Comparison of ENCODE assay signal across 15 cellular contexts in the genomic region with DNA sequence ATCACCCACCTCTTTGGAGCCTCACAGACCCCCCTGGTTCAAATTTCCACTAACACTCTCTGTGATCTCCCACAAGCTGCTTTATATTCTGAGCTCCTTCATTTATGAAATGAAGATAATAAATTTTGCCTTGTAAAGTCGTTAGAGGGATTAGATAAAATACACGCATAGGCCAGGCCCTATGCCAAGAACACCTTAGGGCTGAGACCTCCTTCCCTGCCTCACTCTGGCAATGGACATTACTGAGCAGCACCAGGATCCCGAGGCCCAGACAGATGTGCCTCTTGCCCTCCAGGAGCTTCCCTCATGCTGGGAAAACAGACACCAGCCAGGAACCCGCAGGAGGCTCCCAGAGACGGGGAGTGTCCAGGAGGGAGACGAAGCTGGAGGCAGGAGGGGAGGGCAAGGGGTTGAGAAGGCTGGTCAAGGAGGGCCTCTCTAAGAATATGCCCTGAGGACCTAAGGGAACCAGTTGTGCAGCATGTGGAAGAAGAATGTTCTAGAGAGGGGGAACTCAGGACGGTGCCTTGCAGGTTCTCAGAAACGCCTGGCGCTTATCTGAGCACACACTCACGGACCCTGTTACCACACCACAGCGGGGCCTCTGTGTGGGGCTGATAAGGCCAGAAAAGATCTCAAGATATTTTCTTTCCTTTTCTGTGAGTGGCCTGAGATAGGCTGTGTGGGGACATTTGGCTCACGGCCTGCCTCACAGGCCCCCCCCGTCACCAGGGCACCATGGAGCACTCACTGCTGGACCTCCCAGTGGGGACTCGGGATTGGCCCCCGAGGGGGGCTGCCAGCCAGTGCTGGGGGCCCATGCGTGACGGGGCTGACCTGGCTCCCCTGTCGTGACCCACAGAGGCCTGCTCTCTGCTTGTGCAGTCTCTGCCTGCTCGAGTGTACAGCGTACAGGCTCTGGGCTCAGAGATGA. TPM values are rescaled to one million over a fixed set of nuclear protein-coding genes. Genes with fewer than 3 reads are reported as not detected.
A peak's percentile ranks its signal among the peaks of the same experiment; 100 is the strongest.
DNase-seq lines count a peak whose midpoint lies in the region; ATAC-seq and TF ChIP-seq lines count a peak whose summit lies in the region.
"Had no signal": no experiment of that assay in that cellular context is flagged by ENCODE, and none has a peak within 500 bp of the region (broad histone marks: within the 10 kb centered on the region; RNA-seq: fewer than 3 reads in every experiment).

No MANE protein-coding gene starts in this region.

- H4K20me1 ChIP-seq in mammary epithelial cell (ENCODE audit: insufficient read depth, low read length): no peaks in the 10 kb centered on the region

- 83% methylated on average over 14 of the region's 20 CpGs for WGBS in mammary epithelial cell (ENCODE audit: low coverage, missing lambda C conversion rate)

- peak; percentile 94 for DNase-seq in GF-D8 (lab: John Stamatoyannopoulos, UW)
- peak; percentile 6 for DNase-seq in NCI-H69 (lab: John Stamatoyannopoulos, UW)
- DNase-seq in amniotic epithelial cell (ENCODE audit: low read depth): peak; percentile 72
- no peak for DNase-seq in naive thymus-derived CD4-positive, alpha-beta T cell
- no peak for DNase-seq in mammary epithelial cell
- no peak for DNase-seq in NCI-H146 (lab: John Stamatoyannopoulos, UW)
- DNase-seq: activated T-cell treated with anti-CD3 and anti-CD28 coated beads for 4 hours, NCI-H524, substantia nigra had no signal

- H3K27me3 ChIP-seq in naive thymus-derived CD4-positive, alpha-beta T cell (ENCODE audit: control insufficient read depth in 2 of 2, insufficient read depth in 2 of 2, low read length in 2 of 2): no peaks in the 10 kb centered on the region
- no peaks in the 10 kb centered on the region for H3K27me3 ChIP-seq in mammary epithelial cell (ENCODE audit: insufficient read depth, low read length)

- H3K27ac Mint-ChIP-seq in naive thymus-derived CD4-positive, alpha-beta T cell: peak overlapping the region in 2 of 9 donors; percentile 4 to 70

- POLR2A ChIA-PET in naive thymus-derived CD4-positive, alpha-beta T cell (lab: Charles Lee): interaction anchor here (0.7 kb wide), 1 partner anchor 12 kb away, joined by 3 read pairs; no protein-coding TSS in a partner anchor

- H3K79me2 ChIP-seq in mammary epithelial cell (ENCODE audit: insufficient read depth, low read length): no peaks in the 10 kb centered on the region

- H3K27ac ChIP-seq in naive thymus-derived CD4-positive, alpha-beta T cell (ENCODE audit: low read depth, low read length): no peak overlapping the region
- no peak overlapping the region for H3K27ac ChIP-seq in mammary epithelial cell (ENCODE audit: insufficient read depth, low read depth, low read length)
- H3K27ac ChIP-seq: skin epidermis had no signal

- H3K36me3 ChIP-seq in naive thymus-derived CD4-positive, alpha-beta T cell (ENCODE audit: control insufficient read depth in 2 of 3, insufficient read depth in 3 of 3, low read length in 3 of 3): no peaks in the 10 kb centered on the region
- no peaks in the 10 kb centered on the region for H3K36me3 ChIP-seq in mammary epithelial cell (ENCODE audit: insufficient read depth, low read length)

- in situ Hi-C loops in mammary epithelial cell (cut with MboI; ENCODE audit: low sequenced_read_pairs in 2 of 2): no loop called here

- no peak for TF ChIP-seq CTCF in mammary epithelial cell (conservative IDR thresholded peaks at IDR 0.05 in 1 of 2, IDR thresholded peaks at IDR 0.05 in 1 of 2; ENCODE audit: extremely low read depth in 1 of 2, insufficient read depth in 1 of 2, low read depth in 1 of 2, low read length in 2 of 2)

- no peaks in the 10 kb centered on the region for H3K9me3 Mint-ChIP-seq in naive thymus-derived CD4-positive, alpha-beta T cell

- no peaks in the 10 kb centered on the region for H3K36me3 Mint-ChIP-seq in naive thymus-derived CD4-positive, alpha-beta T cell

- intact Hi-C loops in naive thymus-derived CD4-positive, alpha-beta T cell (cut with micrococcal nuclease): no loop called here
- intact Hi-C loops in mammary epithelial cell (cut with micrococcal nuclease): no loop called here

- peaks cover 0 to 16% of the 10 kb centered on the region in 2 donors for H3K4me1 ChIP-seq in naive thymus-derived CD4-positive, alpha-beta T cell (ENCODE audit: control insufficient read depth in 2 of 2, insufficient read depth in 2 of 2, low read length in 2 of 2)
- H3K4me1 ChIP-seq in mammary epithelial cell (ENCODE audit: insufficient read depth, low read length): peaks cover 44% of the 10 kb centered on the region

- no TSS peak for BruUV-seq in mammary epithelial cell (replicated peaks; lab: Mats Ljungman, UMichigan)

- dilution Hi-C loops in mammary epithelial cell (cut with HindIII; ENCODE audit: low sequenced_read_pairs): no loop called here

- no peaks in the 10 kb centered on the region for H3K27me3 Mint-ChIP-seq in naive thymus-derived CD4-positive, alpha-beta T cell

- H3K4me2 ChIP-seq in mammary epithelial cell (ENCODE audit: insufficient read depth, low read depth, low read length): no peak overlapping the region

- H3K4me1 Mint-ChIP-seq in naive thymus-derived CD4-positive, alpha-beta T cell: peaks cover 0 to 45% (median 14%) of the 10 kb centered on the region in 7 donors

- no peak overlapping the region for H2AFZ ChIP-seq in mammary epithelial cell (ENCODE audit: low read depth, low read length)

- CTCF ChIA-PET in naive thymus-derived CD4-positive, alpha-beta T cell (lab: Charles Lee): interaction anchor here (0.7 to 1.3 kb wide), 2 partner anchors 13 to 50 kb away, joined by 3 to 7 read pairs; no protein-coding TSS in a partner anchor
- CTCF ChIA-PET in mammary epithelial cell (lab: Charles Lee; ENCODE audit: low non-redundant PET): no interaction called here

- no peak overlapping the region for H3K4me3 Mint-ChIP-seq in naive thymus-derived CD4-positive, alpha-beta T cell

- no peaks in the 10 kb centered on the region for H3K9me3 ChIP-seq in naive thymus-derived CD4-positive, alpha-beta T cell (ENCODE audit: control insufficient read depth in 2 of 3, low read length in 3 of 3)
- H3K9me3 ChIP-seq in mammary epithelial cell (replicated peaks; ENCODE audit: insufficient read depth, low read length): no peaks in the 10 kb centered on the region

- no peak overlapping the region for H3K4me3 ChIP-seq in naive thymus-derived CD4-positive, alpha-beta T cell (ENCODE audit: low read length)
- no peak overlapping the region for H3K4me3 ChIP-seq in mammary epithelial cell (replicated peaks in 1 of 3; ENCODE audit: insufficient read depth in 1 of 3, low read depth in 2 of 3, low read length in 3 of 3)
- H3K4me3 ChIP-seq: skin epidermis had no signal

- peak; percentile 60 for ATAC-seq in naive thymus-derived CD4-positive, alpha-beta T cell
- ATAC-seq in HG02970 (IDR thresholded peaks at IDR 0.05; ENCODE audit: low FRiP score, unreplicated experiment) (no peak), HG03280 (IDR thresholded peaks at IDR 0.05; ENCODE audit: unreplicated experiment) (no peak)

- H3K9ac ChIP-seq in mammary epithelial cell (ENCODE audit: insufficient read depth, low read length): no peak overlapping the region

RNA-seq across cellular contexts. Expression of gene CYP11A1, which starts 21.9 kb away (rescaled TPM):
- total RNA-seq in naive thymus-derived CD4-positive, alpha-beta T cell: 1 to 10 TPM in 1 of 5 experiments, under 1 TPM in 1, not detected in 3; 0.58 to 1.0 TPM
- polyA plus RNA-seq in naive thymus-derived CD4-positive, alpha-beta T cell: not detected
- total RNA-seq in mammary epithelial cell: 1 to 10 TPM in 1 of 2 donors, not detected in 1; 2.3 TPM
- not detected for polyA plus RNA-seq in mammary epithelial cell
- not detected for polyA minus RNA-seq in mammary epithelial cell
- total RNA-seq: glomerular endothelial cell, H4, RPMI7951 had no signal

RNA-seq across cellular contexts. Expression of gene SEMA7A, which starts 44.4 kb away (rescaled TPM):
- 10 to 100 TPM in 2 of 5 experiments, 1 to 10 TPM in 3; 1.6 to 15.7 (median 5.0) TPM for total RNA-seq in naive thymus-derived CD4-positive, alpha-beta T cell
- polyA plus RNA-seq in naive thymus-derived CD4-positive, alpha-beta T cell: not detected
- 10 to 100 TPM in 1 of 2 donors, 1 to 10 TPM in 1; 4.2 to 17.5 TPM for total RNA-seq in mammary epithelial cell
- polyA plus RNA-seq in mammary epithelial cell: 10.0 TPM
- 10.5 TPM for polyA minus RNA-seq in mammary epithelial cell

Comparison
In these comparisons a context has a peak if more than half of its experiments do, and no peak if none do; other contexts are left out.
1. DNase-seq: peak in GF-D8 (single experiment), NCI-H69 (single experiment) and amniotic epithelial cell (single experiment); none in naive thymus-derived CD4-positive, alpha-beta T cell (0 of 9), mammary epithelial cell (single experiment) and NCI-H146 (single experiment).